ENCODE assay signal across 14 cellular contexts in the genomic region with DNA sequence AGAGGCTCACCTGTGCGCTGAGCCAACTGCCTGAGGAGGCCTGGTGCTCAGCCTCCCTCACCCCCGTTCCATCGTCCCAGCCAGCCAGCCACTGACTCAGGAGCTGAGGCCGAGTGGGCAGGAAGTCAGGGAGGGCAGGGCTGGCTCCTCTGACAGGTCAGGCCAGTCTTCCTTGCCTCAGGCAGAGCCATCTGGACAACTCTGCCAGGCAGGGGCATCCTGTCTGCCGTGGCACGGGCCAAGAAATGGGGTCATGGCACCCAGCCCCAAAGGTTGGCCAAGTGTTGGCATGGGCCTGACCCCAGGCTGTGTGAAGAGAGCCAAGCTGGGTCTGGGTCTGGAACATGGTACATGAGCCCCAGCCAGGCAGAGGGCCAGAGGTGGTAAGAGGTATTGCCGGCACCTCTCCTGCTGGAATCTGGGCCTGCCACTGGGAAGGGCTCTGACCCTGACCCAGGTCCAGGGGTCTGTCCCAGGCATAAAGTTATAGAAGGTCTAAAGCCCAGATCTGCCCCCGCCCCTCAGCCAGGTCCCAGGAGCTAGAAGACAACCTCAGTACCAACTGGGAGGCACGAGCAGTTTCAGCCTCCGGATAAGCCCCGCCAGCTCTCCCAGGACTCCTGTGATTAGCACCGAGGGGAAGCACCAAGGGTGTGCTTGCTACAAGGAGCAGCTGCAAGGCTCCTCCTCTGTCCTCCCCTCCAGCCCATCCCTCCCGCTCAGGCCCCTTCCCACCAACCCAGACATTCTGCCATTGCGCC. TPM values are rescaled to one million over a fixed set of nuclear protein-coding genes. Genes with fewer than 3 reads are reported as not detected.
DNase-seq lines count a peak whose midpoint lies in the region; ATAC-seq and TF ChIP-seq lines count a peak whose summit lies in the region.
"Had no signal": no experiment of that assay in that cellular context is flagged by ENCODE, and none has a peak within 500 bp of the region (broad histone marks: within the 10 kb centered on the region; RNA-seq: fewer than 3 reads in every experiment).

No MANE protein-coding gene starts in this region.

- no peak overlapping the region for H3K4me2 ChIP-seq in mesenchymal stem cell (ENCODE audit: low read length, poor library complexity, severe bottlenecking)

- H2BK12ac ChIP-seq in mesenchymal stem cell (ENCODE audit: low read length in 2 of 2), result peak overlapping the region; percentile 90 to 100

- H3K23ac ChIP-seq in mesenchymal stem cell (ENCODE audit: low read length in 2 of 2), result peak overlapping the region in 1 of 2 experiments; percentile 53

- H2BK15ac ChIP-seq in mesenchymal stem cell (ENCODE audit: low read depth, poor library complexity, severe bottlenecking), result peak overlapping the region; percentile 97

- ATAC-seq in HG03095 (IDR thresholded peaks at IDR 0.05; ENCODE audit: unreplicated experiment), result no peak
- ATAC-seq: activated naive CD4-positive, alpha-beta T cell treated with anti-CD3 and anti-CD28 coated beads, Interleukin-2, amount 50 U/mL, for 72 hours had no signal

- peaks cover 8 to 9% of the 10 kb centered on the region in 2 donors for H3K36me3 ChIP-seq in ascending aorta
- H3K36me3 ChIP-seq in mesenchymal stem cell (ENCODE audit: control insufficient read depth in 1 of 2, insufficient read depth in 2 of 2, low read depth in 1 of 2, low read length in 2 of 2), result peaks cover 0 to 25% of the 10 kb centered on the region in 2 experiments

- no peaks in the 10 kb centered on the region for H3K27me3 ChIP-seq in ascending aorta
- H3K27me3 ChIP-seq in mesenchymal stem cell (ENCODE audit: control insufficient read depth in 1 of 2, insufficient read depth in 1 of 2, low read length in 2 of 2), result no peaks in the 10 kb centered on the region

- H3K18ac ChIP-seq in mesenchymal stem cell (ENCODE audit: low read depth in 1 of 2, low read length in 2 of 2), result peak overlapping the region; percentile 79 to 80

- H3K4me1 ChIP-seq in ascending aorta, result peaks cover 15 to 41% of the 10 kb centered on the region in 2 donors
- peaks cover 46% of the 10 kb centered on the region for H3K4me1 ChIP-seq in mesenchymal stem cell (ENCODE audit: control insufficient read depth, insufficient read depth, low read depth, low read length)
- H3K4me1 ChIP-seq: HAP-1 had no signal

- peak overlapping the region; percentile 49 to 86 for H3K4ac ChIP-seq in mesenchymal stem cell (ENCODE audit: low read depth in 1 of 2, low read length in 2 of 2)

- H2BK5ac ChIP-seq in mesenchymal stem cell (ENCODE audit: low read depth, low read length, poor library complexity, severe bottlenecking), result peak overlapping the region; percentile 36

- peak overlapping the region in 1 of 2 experiments; percentile 89 for H3K14ac ChIP-seq in mesenchymal stem cell (ENCODE audit: low read length in 2 of 2)

- no peaks in the 10 kb centered on the region for H3K79me1 ChIP-seq in mesenchymal stem cell (replicated peaks; ENCODE audit: low read length, poor library complexity, severe bottlenecking)

- no peak overlapping the region for H3K9ac ChIP-seq in mesenchymal stem cell (ENCODE audit: low read length)

- WGBS in mesenchymal stem cell, result 72% methylated on average over 14 of the region's 14 CpGs

- peak overlapping the region; percentile 80 for H2BK120ac ChIP-seq in mesenchymal stem cell (ENCODE audit: low read depth, low read length)

- DNase-seq in A172 (ENCODE audit: low spot score) (peak; percentile 88), HK-2 (ENCODE audit: unreplicated experiment) (peak; percentile 76), ascending aorta (ENCODE audit: low spot score in 2 of 2) (peak in 1 of 2 donors; percentile 90), mesenchymal stem cell (no peak), Ammon's horn (ENCODE audit: low spot score) (no peak), KBM-7 (no peak)
- no peak for DNase-seq in activated T-cell treated with anti-CD3 and anti-CD28 coated beads, Interleukin-2, amount 50 U/mL, for 48 hours
- DNase-seq: activated CD4-positive, alpha-beta T cell treated with anti-CD3 and anti-CD28 coated beads for 1 hour; NCI-H187; nephron progenitor cell had no signal

- intact Hi-C loops in ascending aorta (cut with DNase I), result no loop called here

- peak overlapping the region; percentile 94 to 99 for H3K27ac ChIP-seq in ascending aorta
- no peak overlapping the region for H3K27ac ChIP-seq in mesenchymal stem cell (ENCODE audit: low read length, poor library complexity, severe bottlenecking)
- H3K27ac ChIP-seq: HL-60 had no signal

- in situ Hi-C loops in KBM-7 (cut with MboI; ENCODE audit: low pct_unique_long_range_greater_than_20kb, low sequenced_read_pairs), result no loop called here

- peak overlapping the region; percentile 71 for H4K8ac ChIP-seq in mesenchymal stem cell (ENCODE audit: low read length)

- peak overlapping the region; percentile 88 for H2AK5ac ChIP-seq in mesenchymal stem cell (ENCODE audit: low read length, severe bottlenecking)

- peak overlapping the region; percentile 79 for H4K91ac ChIP-seq in mesenchymal stem cell (ENCODE audit: low read length)

- no peak overlapping the region for H3K4me3 ChIP-seq in ascending aorta
- H3K4me3 ChIP-seq in mesenchymal stem cell (ENCODE audit: insufficient read depth in 1 of 2, low read depth in 1 of 2, low read length in 2 of 2), result no peak overlapping the region
- H3K4me3 ChIP-seq: HAP-1 had no signal

- TF ChIP-seq CTCF in ascending aorta (IDR thresholded peaks at IDR 0.05), result no peak

- peak overlapping the region; percentile 5 for H2AFZ ChIP-seq in mesenchymal stem cell (ENCODE audit: low read depth, low read length)

- no peaks in the 10 kb centered on the region for H3K9me3 ChIP-seq in ascending aorta
- no peaks in the 10 kb centered on the region for H3K9me3 ChIP-seq in mesenchymal stem cell (ENCODE audit: control insufficient read depth, low read length)
- H3K9me3 ChIP-seq: HAP-1 had no signal

RNA-seq across cellular contexts. Expression of a gene that starts 2.5 kb away (rescaled TPM):
- 87.4 and 100 TPM in 2 replicates for total RNA-seq in A172 (2014; rRNA removed; shearing (Covaris generic))
- 218 TPM for total RNA-seq in ascending aorta
- 127 TPM for polyA plus RNA-seq in mesenchymal stem cell (2013, experiment 1 of 2)
- polyA plus RNA-seq in mesenchymal stem cell (2013, experiment 2 of 2), result 127 TPM
- total RNA-seq: activated naive CD4-positive, alpha-beta T cell treated with anti-CD3 and anti-CD28 coated beads, Interleukin-2, amount 50 U/mL, for 72 hours had no signal

RNA-seq across cellular contexts. Expression of a gene that starts 18.1 kb away (rescaled TPM):
- total RNA-seq in A172 (2014; rRNA removed; shearing (Covaris generic)), result 46.8 and 116 TPM in 2 replicates
- 26.6 TPM for total RNA-seq in ascending aorta
- 39.3 TPM for polyA plus RNA-seq in mesenchymal stem cell (2013, experiment 1 of 2)
- polyA plus RNA-seq in mesenchymal stem cell (2013, experiment 2 of 2), result 43.3 TPM

RNA-seq across cellular contexts. Expression of a gene that starts 47.2 kb away (rescaled TPM):
- total RNA-seq in A172 (2014; rRNA removed; shearing (Covaris generic)), result 16.5 and 21.0 TPM in 2 replicates
- total RNA-seq in ascending aorta, result 41.9 TPM
- 25.5 TPM for polyA plus RNA-seq in mesenchymal stem cell (2013, experiment 1 of 2)
- polyA plus RNA-seq in mesenchymal stem cell (2013, experiment 2 of 2), result 22.1 TPM

RNA-seq across cellular contexts. Expression of a gene that starts 53.3 kb away (rescaled TPM):
- total RNA-seq in A172 (2014; rRNA removed; shearing (Covaris generic)), result 3.2 and 5.7 TPM in 2 replicates
- 16.8 TPM for total RNA-seq in ascending aorta
- 20.9 TPM for polyA plus RNA-seq in mesenchymal stem cell (2013, experiment 1 of 2)
- 19.9 TPM for polyA plus RNA-seq in mesenchymal stem cell (2013, experiment 2 of 2)

RNA-seq across cellular contexts. Expression of a gene that starts 56.5 kb away (rescaled TPM):
- total RNA-seq in A172 (2014; rRNA removed; shearing (Covaris generic)), result 86.7 and 91.9 TPM in 2 replicates
- total RNA-seq in ascending aorta, result 40.7 TPM
- polyA plus RNA-seq in mesenchymal stem cell (2013, experiment 1 of 2), result 27.3 TPM
- 27.3 TPM for polyA plus RNA-seq in mesenchymal stem cell (2013, experiment 2 of 2)

Comparison
In these comparisons a context has a peak if more than half of its experiments do, and no peak if none do; other contexts are left out.
1. DNase-seq: peak in A172 (single experiment) and HK-2 (single experiment); none in mesenchymal stem cell (single experiment), Ammon's horn (single experiment), KBM-7 (single experiment) and activated T-cell treated with anti-CD3 and anti-CD28 coated beads, Interleukin-2, amount 50 U/mL, for 48 hours (0 of 2).